Comparison of ENCODE assay signal across 9 cellular contexts in the genomic region with DNA sequence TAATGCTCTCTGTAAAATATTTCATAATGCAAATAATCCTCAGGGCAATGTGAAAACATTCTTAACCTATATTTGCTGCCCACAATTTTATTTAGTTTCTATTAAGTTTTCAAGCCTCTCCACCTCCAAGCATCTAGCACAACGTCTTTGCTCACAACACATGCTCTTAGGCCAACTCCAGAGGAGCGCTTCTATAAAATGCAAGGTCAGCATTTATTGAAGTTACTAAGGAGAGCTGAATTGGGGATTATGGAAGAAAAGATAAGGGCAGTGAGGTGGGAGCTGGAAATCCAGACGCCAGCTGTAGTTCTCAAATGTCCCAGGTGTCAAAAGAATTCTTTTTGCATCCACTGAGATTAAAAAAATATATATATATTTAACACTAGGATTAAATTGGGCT. TPM values are rescaled to one million over a fixed set of nuclear protein-coding genes. Genes with fewer than 3 reads are reported as not detected.
A peak's percentile ranks its signal among the peaks of the same experiment; 100 is the strongest.
DNase-seq lines count a peak whose midpoint lies in the region; ATAC-seq and TF ChIP-seq lines count a peak whose summit lies in the region.
"Had no signal": no experiment of that assay in that cellular context is flagged by ENCODE, and none has a peak within 500 bp of the region (broad histone marks: within the 10 kb centered on the region; RNA-seq: fewer than 3 reads in every experiment).

No MANE protein-coding gene starts in this region.

- H3K9me3 Mint-ChIP-seq in activated T-cell treated with anti-CD3 and anti-CD28 coated beads, Interleukin-2, amount 50 U/mL, for 24 hours, result peaks cover 3% of the 10 kb centered on the region
- H3K9me3 Mint-ChIP-seq in activated CD8-positive, alpha-beta T cell treated with anti-CD3 and anti-CD28 coated beads for 36 hours, result peaks cover under 1% of the 10 kb centered on the region
- H3K9me3 Mint-ChIP-seq in immature natural killer cell, result no peaks in the 10 kb centered on the region

- POLR2A ChIA-PET in activated CD8-positive, alpha-beta T cell treated with anti-CD3 and anti-CD28 coated beads for 36 hours (lab: Charles Lee), result interaction anchor here (1.0 kb wide), 1 partner anchor 9 kb away, joined by 3 read pairs; no protein-coding TSS in a partner anchor

- peak overlapping the region; percentile 98 for H3K4me3 Mint-ChIP-seq in activated T-cell treated with anti-CD3 and anti-CD28 coated beads, Interleukin-2, amount 50 U/mL, for 24 hours
- H3K4me3 Mint-ChIP-seq in activated CD8-positive, alpha-beta T cell treated with anti-CD3 and anti-CD28 coated beads for 36 hours, result peak overlapping the region; percentile 84
- peak overlapping the region; percentile 93 to 97 (median 95) for H3K4me3 Mint-ChIP-seq in immature natural killer cell

- 39 to 46% methylated on average over 3 of the region's 3 CpGs for WGBS in testis, 2 donors

- intact Hi-C loops in activated CD8-positive, alpha-beta T cell treated with anti-CD3 and anti-CD28 coated beads for 36 hours (cut with micrococcal nuclease), result no loop called here
- intact Hi-C loops in testis (cut with DNase I; ENCODE audit: low total_unique reads), result no loop called here

- peaks cover 45% of the 10 kb centered on the region for H3K36me3 Mint-ChIP-seq in activated T-cell treated with anti-CD3 and anti-CD28 coated beads, Interleukin-2, amount 50 U/mL, for 24 hours (ENCODE audit: low read depth)
- H3K36me3 Mint-ChIP-seq in activated CD8-positive, alpha-beta T cell treated with anti-CD3 and anti-CD28 coated beads for 36 hours (ENCODE audit: low read depth), result peaks cover 20% of the 10 kb centered on the region
- H3K36me3 Mint-ChIP-seq in immature natural killer cell, result peaks cover 5 to 9% (median 6%) of the 10 kb centered on the region in 3 donors

- no peaks in the 10 kb centered on the region for H3K27me3 ChIP-seq in testis

- TF ChIP-seq CTCF in activated CD8-positive, alpha-beta T cell treated with anti-CD3 and anti-CD28 coated beads for 36 hours (IDR thresholded peaks at IDR 0.05), result no peak
- no peak for TF ChIP-seq CTCF in testis (IDR thresholded peaks at IDR 0.05)

- CTCF ChIA-PET in activated CD8-positive, alpha-beta T cell treated with anti-CD3 and anti-CD28 coated beads for 36 hours (lab: Charles Lee), result interaction anchor here (1.3 to 3.1 kb wide), 4 partner anchors 12 to 180 kb away, joined by 4 to 12 read pairs (median 10); no protein-coding TSS in a partner anchor

- H3K27ac ChIP-seq in testis, result peak overlapping the region in 1 of 2 donors; percentile 96

- peaks cover 5% of the 10 kb centered on the region for H3K4me1 ChIP-seq in testis

- ATAC-seq in activated CD8-positive, alpha-beta T cell treated with anti-CD3 and anti-CD28 coated beads for 36 hours, result no peak
- ATAC-seq in GM21786 (IDR thresholded peaks at IDR 0.05; ENCODE audit: unreplicated experiment) (no peak), GM21737 (IDR thresholded peaks at IDR 0.05; ENCODE audit: unreplicated experiment) (no peak)

- H3K4me1 Mint-ChIP-seq in activated T-cell treated with anti-CD3 and anti-CD28 coated beads, Interleukin-2, amount 50 U/mL, for 24 hours (ENCODE audit: low read depth), result peaks cover 37% of the 10 kb centered on the region
- H3K4me1 Mint-ChIP-seq in activated CD8-positive, alpha-beta T cell treated with anti-CD3 and anti-CD28 coated beads for 36 hours (ENCODE audit: low read depth), result peaks cover 27% of the 10 kb centered on the region
- H3K4me1 Mint-ChIP-seq in immature natural killer cell, result peaks cover 28 to 48% of the 10 kb centered on the region in 2 donors

- no peaks in the 10 kb centered on the region for H3K36me3 ChIP-seq in testis (ENCODE audit: low read depth, missing control alignments)

- peak overlapping the region; percentile 87 to 90 for H3K4me3 ChIP-seq in testis

- no peaks in the 10 kb centered on the region for H3K27me3 Mint-ChIP-seq in activated T-cell treated with anti-CD3 and anti-CD28 coated beads, Interleukin-2, amount 50 U/mL, for 24 hours
- H3K27me3 Mint-ChIP-seq in activated CD8-positive, alpha-beta T cell treated with anti-CD3 and anti-CD28 coated beads for 36 hours, result no peaks in the 10 kb centered on the region
- peaks cover 3 to 11% (median 5%) of the 10 kb centered on the region in 3 donors for H3K27me3 Mint-ChIP-seq in immature natural killer cell (ENCODE audit: low read depth in 3 of 3)

- H3K27ac Mint-ChIP-seq in activated T-cell treated with anti-CD3 and anti-CD28 coated beads, Interleukin-2, amount 50 U/mL, for 24 hours, result peak overlapping the region; percentile 98
- H3K27ac Mint-ChIP-seq in activated CD8-positive, alpha-beta T cell treated with anti-CD3 and anti-CD28 coated beads for 36 hours, result peak overlapping the region; percentile 96
- peak overlapping the region; percentile 96 to 99 (median 98) for H3K27ac Mint-ChIP-seq in immature natural killer cell

- H3K9me3 ChIP-seq in testis, result no peaks in the 10 kb centered on the region

- TF ChIP-seq POLR2A in testis (IDR thresholded peaks at IDR 0.05), result no peak

- no peak for DNase-seq in activated T-cell treated with anti-CD3 and anti-CD28 coated beads, Interleukin-2, amount 50 U/mL, for 24 hours
- DNase-seq in activated T-cell treated with anti-CD3 and anti-CD28 coated beads, Interleukin-2, amount 50 U/mL, for 48 hours, result no peak
- DNase-seq in activated CD8-positive, alpha-beta T cell treated with anti-CD3 and anti-CD28 coated beads for 36 hours, result no peak
- DNase-seq in immature natural killer cell (no peak), testis (no peak), NCI-H2171 treated with DMSO at 0.1 percent for 48 hours (lab: John Stamatoyannopoulos, UW) (no peak)
- DNase-seq: DMS79 had no signal

RNA-seq across cellular contexts. Expression of a gene that starts 1.0 kb away (rescaled TPM):
- 10 to 100 TPM; 28.8 to 37.1 TPM for total RNA-seq in activated CD8-positive, alpha-beta T cell treated with anti-CD3 and anti-CD28 coated beads for 36 hours
- 10 to 100 TPM; 19.8 to 26.4 (median 26.1) TPM for polyA plus RNA-seq in immature natural killer cell
- 10 to 100 TPM; 11.1 to 11.3 TPM for total RNA-seq in testis
- 19.6 TPM for polyA plus RNA-seq in testis (ENCODE audit: insufficient read depth, low read depth, low replicate concordance)

RNA-seq across cellular contexts. Expression of a gene that starts 1.2 kb away (rescaled TPM):
- total RNA-seq in activated CD8-positive, alpha-beta T cell treated with anti-CD3 and anti-CD28 coated beads for 36 hours, result 10 to 100 TPM; 25.2 to 25.9 TPM
- polyA plus RNA-seq in immature natural killer cell (10 to 100 TPM in 2 of 3 donors, 1 to 10 TPM in 1; 10.0 to 15.9 (median 11.0) TPM), testis (ENCODE audit: insufficient read depth, low read depth, low replicate concordance) (26.0 TPM)
- total RNA-seq in testis, result 10 to 100 TPM; 23.6 to 32.2 TPM

RNA-seq across cellular contexts. Expression of a gene that starts 59.3 kb away (rescaled TPM):
- under 1 TPM; 0.16 to 0.78 TPM for total RNA-seq in activated CD8-positive, alpha-beta T cell treated with anti-CD3 and anti-CD28 coated beads for 36 hours
- polyA plus RNA-seq in immature natural killer cell (1 to 10 TPM in 2 of 3 donors, not detected in 1; 1.2 to 2.5 TPM), testis (ENCODE audit: insufficient read depth, low read depth, low replicate concordance) (1.6 TPM)
- 1 to 10 TPM; 1.2 to 1.4 TPM for total RNA-seq in testis
